In the genomic region with DNA sequence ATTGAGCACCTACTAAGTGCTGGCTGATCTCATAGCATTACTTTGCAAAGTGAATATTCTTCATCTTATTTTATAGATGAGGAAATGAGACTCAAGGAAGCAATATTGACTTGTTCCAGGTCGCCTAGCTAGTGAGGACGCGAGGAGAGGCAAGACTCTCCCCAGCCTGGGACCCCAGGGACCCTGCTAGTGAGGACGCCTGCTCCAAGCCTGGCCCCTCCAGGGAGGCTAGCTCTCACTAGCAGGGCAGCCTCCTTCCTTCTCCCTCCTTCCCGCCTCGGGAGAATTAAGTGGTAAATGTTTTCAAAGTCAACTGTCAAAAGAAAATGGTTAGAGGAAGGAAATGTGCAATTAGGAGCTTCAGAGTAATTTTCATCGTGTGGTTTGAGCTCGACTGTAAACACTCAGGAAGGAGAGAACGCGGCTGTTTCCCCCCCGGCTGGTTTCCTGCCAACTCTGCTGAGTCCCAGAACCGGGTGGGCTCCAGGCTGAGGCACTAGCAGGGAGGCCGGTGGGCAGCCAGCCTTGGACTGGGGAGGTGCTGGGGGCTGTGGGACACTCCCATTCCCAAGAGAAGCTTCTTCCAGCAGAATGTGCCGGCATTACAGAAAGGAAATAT, we compare ENCODE assay signal across 11 cellular contexts. TPM values are rescaled to one million over a fixed set of nuclear protein-coding genes. Genes with fewer than 3 reads are reported as not detected.
A peak's percentile ranks its signal among the peaks of the same experiment; 100 is the strongest.
DNase-seq lines count a peak whose midpoint lies in the region; ATAC-seq, FAIRE-seq and TF ChIP-seq lines count a peak whose summit lies in the region.
"Had no signal": no experiment of that assay in that cellular context is flagged by ENCODE, and none has a peak within 500 bp of the region (broad histone marks: within the 10 kb centered on the region; RNA-seq: fewer than 3 reads in every experiment).

No MANE protein-coding gene starts in this region.

- peaks cover 45% of the 10 kb centered on the region for H3K4me1 Mint-ChIP-seq in activated T-helper 1 cell treated with anti-CD3 and anti-CD28 coated beads, Interleukin-12 subunit alpha, Interleukin-12 subunit beta, Interleukin-2, Interleukin-4 antibody, amounts not matched to agents 30 ng/mL and 10 ng/mL and 1 ng/mL, durations not matched to agents 14 hours and 24 hours and 36 hours (ENCODE audit: low read depth)
- H3K4me1 Mint-ChIP-seq in natural killer cell treated with Interleukin-12 subunit alpha and Interleukin-12 subunit beta and Interleukin-15 and Interleukin-18, amount 100 ng/mL, for 72 hours (ENCODE audit: low read depth in 2 of 2), result peaks cover 31 to 33% of the 10 kb centered on the region in 2 donors

- H3K36me3 Mint-ChIP-seq in activated T-helper 1 cell treated with anti-CD3 and anti-CD28 coated beads, Interleukin-12 subunit alpha, Interleukin-12 subunit beta, Interleukin-2, Interleukin-4 antibody, amounts not matched to agents 30 ng/mL and 10 ng/mL and 1 ng/mL, durations not matched to agents 14 hours and 24 hours and 36 hours (ENCODE audit: low read depth), result no peaks in the 10 kb centered on the region
- no peaks in the 10 kb centered on the region for H3K36me3 Mint-ChIP-seq in natural killer cell treated with Interleukin-12 subunit alpha and Interleukin-12 subunit beta and Interleukin-15 and Interleukin-18, amount 100 ng/mL, for 72 hours
- H3K36me3 Mint-ChIP-seq: neural progenitor cell had no signal

- peak overlapping the region; percentile 90 for H3K27ac Mint-ChIP-seq in activated T-helper 1 cell treated with anti-CD3 and anti-CD28 coated beads, Interleukin-12 subunit alpha, Interleukin-12 subunit beta, Interleukin-2, Interleukin-4 antibody, amounts not matched to agents 30 ng/mL and 10 ng/mL and 1 ng/mL, durations not matched to agents 14 hours and 24 hours and 36 hours
- H3K27ac Mint-ChIP-seq in natural killer cell treated with Interleukin-12 subunit alpha and Interleukin-12 subunit beta and Interleukin-15 and Interleukin-18, amount 100 ng/mL, for 72 hours, result peak overlapping the region; percentile 85 to 90
- H3K27ac Mint-ChIP-seq: neural progenitor cell had no signal

- peaks cover 2% of the 10 kb centered on the region for H3K9me3 Mint-ChIP-seq in activated T-helper 1 cell treated with anti-CD3 and anti-CD28 coated beads, Interleukin-12 subunit alpha, Interleukin-12 subunit beta, Interleukin-2, Interleukin-4 antibody, amounts not matched to agents 30 ng/mL and 10 ng/mL and 1 ng/mL, durations not matched to agents 14 hours and 24 hours and 36 hours
- H3K9me3 Mint-ChIP-seq in natural killer cell treated with Interleukin-12 subunit alpha and Interleukin-12 subunit beta and Interleukin-15 and Interleukin-18, amount 100 ng/mL, for 72 hours, result no peaks in the 10 kb centered on the region
- H3K9me3 Mint-ChIP-seq: neural progenitor cell had no signal

- H3K27me3 Mint-ChIP-seq in activated T-helper 1 cell treated with anti-CD3 and anti-CD28 coated beads, Interleukin-12 subunit alpha, Interleukin-12 subunit beta, Interleukin-2, Interleukin-4 antibody, amounts not matched to agents 30 ng/mL and 10 ng/mL and 1 ng/mL, durations not matched to agents 14 hours and 24 hours and 36 hours (ENCODE audit: insufficient read depth), result no peaks in the 10 kb centered on the region
- peaks cover 6 to 7% of the 10 kb centered on the region in 2 donors for H3K27me3 Mint-ChIP-seq in natural killer cell treated with Interleukin-12 subunit alpha and Interleukin-12 subunit beta and Interleukin-15 and Interleukin-18, amount 100 ng/mL, for 72 hours

- peak; percentile 38 for FAIRE-seq in GM12892 (lab: Jason Lieb, UNC)

- peak; percentile 59 for ATAC-seq in natural killer cell treated with Interleukin-12 subunit alpha and Interleukin-12 subunit beta and Interleukin-15 and Interleukin-18, amount 100 ng/mL, for 72 hours
- ATAC-seq in HG03521 (IDR thresholded peaks at IDR 0.05; ENCODE audit: unreplicated experiment) (no peak), GM18873 (IDR thresholded peaks at IDR 0.05; ENCODE audit: low FRiP score, unreplicated experiment) (no peak)

- no peak for TF ChIP-seq POLR2A in GM12892 (IDR thresholded peaks at IDR 0.05; ENCODE audit: low read depth, low read length)

- DNase-seq in GM12892 (ENCODE audit: insufficient read length), result no peak
- DNase-seq in NCI-H748 (lab: John Stamatoyannopoulos, UW; ENCODE audit: unreplicated experiment), result peak; percentile 57
- DNase-seq in activated T-helper 1 cell treated with anti-CD3 and anti-CD28 coated beads, Interleukin-12 subunit alpha, Interleukin-12 subunit beta, Interleukin-2, Interleukin-4 antibody, amounts not matched to agents 30 ng/mL and 10 ng/mL and 1 ng/mL, durations not matched to agents 14 hours and 24 hours and 36 hours (ENCODE audit: low spot score), result no peak
- DNase-seq in natural killer cell treated with Interleukin-12 subunit alpha and Interleukin-12 subunit beta and Interleukin-15 and Interleukin-18, amount 100 ng/mL, for 72 hours (ENCODE audit: low spot score), result no peak
- no peak for DNase-seq in stimulated activated CD4-positive, alpha-beta T cell treated with anti-CD3 and anti-CD28 coated beads, Interleukin-15, amount 100 ng/mL, for 24 hours
- no peak for DNase-seq in amniotic stem cell (lab: John Stamatoyannopoulos, UW)
- DNase-seq: NCI-H345 had no signal

- H3K4me3 Mint-ChIP-seq in activated T-helper 1 cell treated with anti-CD3 and anti-CD28 coated beads, Interleukin-12 subunit alpha, Interleukin-12 subunit beta, Interleukin-2, Interleukin-4 antibody, amounts not matched to agents 30 ng/mL and 10 ng/mL and 1 ng/mL, durations not matched to agents 14 hours and 24 hours and 36 hours, result peak overlapping the region; percentile 27
- H3K4me3 Mint-ChIP-seq in natural killer cell treated with Interleukin-12 subunit alpha and Interleukin-12 subunit beta and Interleukin-15 and Interleukin-18, amount 100 ng/mL, for 72 hours, result peak overlapping the region; percentile 81
- H3K4me3 Mint-ChIP-seq: neural progenitor cell had no signal

- intact Hi-C loops in activated T-helper 1 cell treated with anti-CD3 and anti-CD28 coated beads, Interleukin-12 subunit alpha, Interleukin-12 subunit beta, Interleukin-2, Interleukin-4 antibody, amounts not matched to agents 30 ng/mL and 10 ng/mL and 1 ng/mL, durations not matched to agents 14 hours and 24 hours and 36 hours (cut with micrococcal nuclease), result loop anchor here (1.0 kb wide), 3 partner anchors 11 to 25 kb away; no protein-coding TSS in a partner anchor

RNA-seq across cellular contexts. Expression of a gene that starts 17.9 kb away (rescaled TPM):
- polyA plus RNA-seq in GM12892 (2012; ENCODE audit: missing spikeins), result 0.34 TPM
- total RNA-seq in activated T-helper 1 cell treated with anti-CD3 and anti-CD28 coated beads, Interleukin-12 subunit alpha, Interleukin-12 subunit beta, Interleukin-2, Interleukin-4 antibody, amounts not matched to agents 30 ng/mL and 10 ng/mL and 1 ng/mL, durations not matched to agents 14 hours and 24 hours and 36 hours, result 0.93 and 1.9 TPM in 2 replicates
- total RNA-seq in natural killer cell treated with Interleukin-12 subunit alpha and Interleukin-12 subunit beta and Interleukin-15 and Interleukin-18, amount 100 ng/mL, for 72 hours, result not detected
- polyA plus RNA-seq: cardiac muscle cell had no signal

Comparison
In these comparisons a context has a peak if more than half of its experiments do, and no peak if none do; other contexts are left out.
1. ATAC-seq: peak in natural killer cell treated with Interleukin-12 subunit alpha and Interleukin-12 subunit beta and Interleukin-15 and Interleukin-18, amount 100 ng/mL, for 72 hours (2 of 2); none in HG03521 (single experiment) and GM18873 (single experiment).